11 cellular contexts compared by ENCODE assay signal in genomic region chr2:29295843-29296242, GRCh38.
A peak's percentile ranks its signal among the peaks of the same experiment; 100 is the strongest.
DNase-seq lines count a peak whose midpoint lies in the region; ATAC-seq, FAIRE-seq and TF ChIP-seq lines count a peak whose summit lies in the region.
"Had no signal": no experiment of that assay in that cellular context is flagged by ENCODE, and none has a peak within 500 bp of the region (broad histone marks: within the 10 kb centered on the region; RNA-seq: fewer than 3 reads in every experiment).

No MANE protein-coding gene starts in this region.

- DNase-seq in CD14-positive monocyte (ENCODE audit: low spot score) (no peak), HCEC 1CT (peak; percentile 21), SK-N-DZ (ENCODE audit: low spot score) (peak; percentile 28), kidney (no peak), NCI-H2107 treated with DMSO at 0.1 percent for 48 hours (lab: John Stamatoyannopoulos, UW; ENCODE audit: unreplicated experiment) (no peak), SIG-M5 treated with dmso at 0.1 percent for 504 hours (lab: John Stamatoyannopoulos, UW; ENCODE audit: unreplicated experiment) (no peak), NCI-H774 (lab: John Stamatoyannopoulos, UW) (no peak)
- DNase-seq: naive B cell had no signal

- TF ChIP-seq CTCF in CD14-positive monocyte (IDR thresholded peaks at IDR 0.05): peak; percentile 11
- TF ChIP-seq CTCF in kidney (IDR thresholded peaks at IDR 0.05; ENCODE audit: borderline replicate concordance, extremely low read depth, insufficient read depth): peak; percentile 19

- no peak for ATAC-seq in HG03025 (IDR thresholded peaks at IDR 0.05; ENCODE audit: low FRiP score, unreplicated experiment)

- H3K4me1 Mint-ChIP-seq in CD14-positive monocyte: no peaks in the 10 kb centered on the region
- H3K4me1 Mint-ChIP-seq: naive B cell had no signal

- no peaks in the 10 kb centered on the region for H3K36me3 Mint-ChIP-seq in CD14-positive monocyte
- H3K36me3 Mint-ChIP-seq: naive B cell had no signal

- H3K27me3 Mint-ChIP-seq in CD14-positive monocyte (ENCODE audit: low read depth in 3 of 3): peaks cover 4 to 17% (median 9%) of the 10 kb centered on the region in 3 donors

- peaks cover 0 to 2% (median 0%) of the 10 kb centered on the region in 7 donors for H3K9me3 Mint-ChIP-seq in CD14-positive monocyte

- FAIRE-seq in kidney (lab: Jason Lieb, UNC): no peak

- H3K9me3 ChIP-seq in kidney (ENCODE audit: control insufficient read depth in 1 of 2, low read length in 2 of 2): no peaks in the 10 kb centered on the region
- H3K9me3 ChIP-seq: SJSA1 had no signal

- H3K27ac ChIP-seq in kidney (ENCODE audit: low read depth in 2 of 2, low read length in 2 of 2): no peak overlapping the region
- H3K27ac ChIP-seq: cardiac muscle cell, SJSA1 had no signal

- intact Hi-C loops in CD14-positive monocyte (cut with micrococcal nuclease) (no loop called here), kidney (cut with DNase I) (no loop called here)

- H3K4me1 ChIP-seq in kidney (ENCODE audit: control insufficient read depth in 1 of 2, insufficient read depth in 1 of 2, low read depth in 1 of 2, low read length in 2 of 2): no peaks in the 10 kb centered on the region
- H3K4me1 ChIP-seq: SJSA1 had no signal

- H3K27ac Mint-ChIP-seq in CD14-positive monocyte: no peak overlapping the region
- H3K27ac Mint-ChIP-seq: naive B cell had no signal

- no peak overlapping the region for H3K4me3 Mint-ChIP-seq in CD14-positive monocyte

- no peak overlapping the region for H3K9ac ChIP-seq in kidney (ENCODE audit: low read length in 2 of 2)

- no peak overlapping the region for H3K4me3 ChIP-seq in kidney (ENCODE audit: low read length in 2 of 2)
- H3K4me3 ChIP-seq: cardiac muscle cell, SJSA1 had no signal

- H3K36me3 ChIP-seq in kidney (ENCODE audit: control insufficient read depth in 1 of 2, insufficient read depth in 2 of 2, low read length in 2 of 2): no peaks in the 10 kb centered on the region
- H3K36me3 ChIP-seq: cardiac muscle cell, SJSA1 had no signal

Comparison
In these comparisons a context has a peak if more than half of its experiments do, and no peak if none do; other contexts are left out.
1. DNase-seq: peak in HCEC 1CT (single experiment) and SK-N-DZ (single experiment); none in CD14-positive monocyte (single experiment), kidney (single experiment), NCI-H2107 treated with DMSO at 0.1 percent for 48 hours (single experiment), SIG-M5 treated with dmso at 0.1 percent for 504 hours (single experiment) and NCI-H774 (single experiment).